In the genomic region with DNA sequence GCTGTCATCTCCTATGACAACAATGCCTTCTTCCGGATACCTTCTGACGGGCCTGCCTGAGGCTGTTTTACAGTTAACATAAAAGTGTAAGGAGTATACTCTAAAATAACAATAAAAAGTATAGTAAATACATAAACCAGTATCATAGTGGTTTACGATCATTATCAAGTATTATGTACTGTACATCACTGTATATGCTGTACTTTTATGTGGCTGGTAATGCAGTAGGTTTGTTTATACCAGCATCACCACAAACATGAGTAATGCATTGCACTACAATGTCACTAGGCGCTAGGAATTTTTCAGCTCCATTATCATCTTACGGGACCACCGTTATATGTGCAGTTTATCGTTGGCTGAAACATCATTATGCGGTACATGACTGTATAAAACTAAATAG, we compare ENCODE assay signal across 16 cellular contexts.
DNase-seq lines count a peak whose midpoint lies in the region; ATAC-seq and TF ChIP-seq lines count a peak whose summit lies in the region.
"Had no signal": no experiment of that assay in that cellular context is flagged by ENCODE, and none has a peak within 500 bp of the region (broad histone marks: within the 10 kb centered on the region; RNA-seq: fewer than 3 reads in every experiment).

No MANE protein-coding gene starts in this region.

- peak overlapping the region; percentile 72 for H3K27ac ChIP-seq in VCaP

- no peak overlapping the region for H3K4me3 Mint-ChIP-seq in type B pancreatic cell
- H3K4me3 Mint-ChIP-seq: CD4-positive, alpha-beta memory T cell had no signal

- H3K4me1 Mint-ChIP-seq in type B pancreatic cell (ENCODE audit: unreplicated experiment): peaks cover 23% of the 10 kb centered on the region
- H3K4me1 Mint-ChIP-seq: CD4-positive, alpha-beta memory T cell had no signal

- H3K27ac Mint-ChIP-seq in type B pancreatic cell: no peak overlapping the region
- H3K27ac Mint-ChIP-seq: CD4-positive, alpha-beta memory T cell had no signal

- no peaks in the 10 kb centered on the region for H3K36me3 Mint-ChIP-seq in type B pancreatic cell
- H3K36me3 Mint-ChIP-seq: CD4-positive, alpha-beta memory T cell had no signal

- peak; percentile 38 for DNase-seq in HT1080 (ENCODE audit: low read depth)
- DNase-seq in fibroblast of villous mesenchyme (ENCODE audit: low read depth): peak; percentile 57
- no peak for DNase-seq in type B pancreatic cell (ENCODE audit: extremely low spot score, unreplicated experiment)
- no peak for DNase-seq in dedifferentiated amniotic fluid mesenchymal stem cell (ENCODE audit: extremely low spot score)
- DNase-seq: BE2C; CD4-positive, alpha-beta memory T cell; DMS79; NCI-H1105; NCI-H187; NCI-H2171; NCI-H82; SHP77 treated with DMSO at 0.1 percent for 48 hours had no signal

- TF ChIP-seq CTCF in VCaP (conservative IDR thresholded peaks at IDR 0.05) (no peak), fibroblast of villous mesenchyme (IDR thresholded peaks at IDR 0.05; ENCODE audit: insufficient read depth, low read depth, low read length) (no peak), type B pancreatic cell (conservative IDR thresholded peaks at IDR 0.05) (no peak)

- no peaks in the 10 kb centered on the region for H3K9me3 Mint-ChIP-seq in type B pancreatic cell
- H3K9me3 Mint-ChIP-seq: CD4-positive, alpha-beta memory T cell had no signal

- H3K4me3 ChIP-seq in fibroblast of villous mesenchyme (ENCODE audit: low read depth, low read length): no peak overlapping the region
- H3K4me3 ChIP-seq: HAP-1 had no signal

- ATAC-seq in HG03442 (IDR thresholded peaks at IDR 0.05; ENCODE audit: unreplicated experiment) (no peak), GM21528 (IDR thresholded peaks at IDR 0.05; ENCODE audit: low FRiP score, unreplicated experiment) (no peak)

- H3K27me3 Mint-ChIP-seq in type B pancreatic cell: no peaks in the 10 kb centered on the region

Comparison
In these comparisons a context has a peak if more than half of its experiments do, and no peak if none do; other contexts are left out.
1. DNase-seq: peak in HT1080 (single experiment) and fibroblast of villous mesenchyme (single experiment); none in type B pancreatic cell (single experiment) and dedifferentiated amniotic fluid mesenchymal stem cell (single experiment).